ENCODE assay signal across 1 cellular context in genomic region chr12:65822732-65823480, GRCh38.
TF ChIP-seq lines count a peak whose summit lies in the region.

No MANE protein-coding gene starts in this region.

TF ChIP-seq in SK-N-SH, 30 proteins besides CTCF, POLR2A, EP300 and RAD21 (continued from another document):
- no peak for TF ChIP-seq ZBTB33 (IDR thresholded peaks at IDR 0.05; ENCODE audit: borderline replicate concordance, low read depth)
- TF ChIP-seq, protein P1, sequence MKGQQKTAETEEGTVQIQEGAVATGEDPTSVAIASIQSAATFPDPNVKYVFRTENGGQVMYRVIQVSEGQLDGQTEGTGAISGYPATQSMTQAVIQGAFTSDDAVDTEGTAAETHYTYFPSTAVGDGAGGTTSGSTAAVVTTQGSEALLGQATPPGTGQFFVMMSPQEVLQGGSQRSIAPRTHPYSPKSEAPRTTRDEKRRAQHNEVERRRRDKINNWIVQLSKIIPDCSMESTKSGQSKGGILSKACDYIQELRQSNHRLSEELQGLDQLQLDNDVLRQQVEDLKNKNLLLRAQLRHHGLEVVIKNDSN (IDR thresholded peaks at IDR 0.05; ENCODE audit: borderline replicate concordance, low read depth), result peak; percentile 43; the same call in 1 of the 2 replicates
- peak; percentile 76; the same call in 1 of the 2 replicates for TF ChIP-seq YY1 (IDR thresholded peaks at IDR 0.05; ENCODE audit: low read depth)
- TF ChIP-seq FOSL2 (IDR thresholded peaks at IDR 0.05; ENCODE audit: borderline replicate concordance, low read depth), result 0 out of 2 replicates have a peak, but pooled peaks have one; percentile 16
- TF ChIP-seq POLR2AphosphoS5 (IDR thresholded peaks at IDR 0.05; ENCODE audit: low read depth, low read length), result peak; percentile 86
- peak; percentile 73; the same call in 1 of the 2 replicates for TF ChIP-seq FOXM1 (IDR thresholded peaks at IDR 0.05; ENCODE audit: low read depth)
- peak; percentile 60 for TF ChIP-seq TCF12 (IDR thresholded peaks at IDR 0.05)
- no peak for TF ChIP-seq SMC3 (IDR thresholded peaks at IDR 0.05; ENCODE audit: low read depth, low read length)
- no peak for TF ChIP-seq GATA2 (CRISPR knock-in tag; IDR thresholded peaks at IDR 0.05)
- TF ChIP-seq MEF2A (IDR thresholded peaks at IDR 0.05; ENCODE audit: borderline replicate concordance, low read depth), result no peak
- peak; percentile 34; the same call in 1 of the 2 replicates for TF ChIP-seq PBX3 (IDR thresholded peaks at IDR 0.05)
- TF ChIP-seq USF2 (IDR thresholded peaks at IDR 0.05; ENCODE audit: borderline replicate concordance, low read depth, low read length), result no peak
- no peak for TF ChIP-seq CHD2 (IDR thresholded peaks at IDR 0.05; ENCODE audit: low read length, partially characterized antibody)
